In genomic region chr14:20781805-20782204, GRCh38 we compare ENCODE assay signal across 9 cellular contexts. TPM values are rescaled to one million over a fixed set of nuclear protein-coding genes. Genes with fewer than 3 reads are reported as not detected.
DNase-seq lines count a peak whose midpoint lies in the region; ATAC-seq and TF ChIP-seq lines count a peak whose summit lies in the region.
"Had no signal": no experiment of that assay in that cellular context is flagged by ENCODE, and none has a peak within 500 bp of the region (broad histone marks: within the 10 kb centered on the region; RNA-seq: fewer than 3 reads in every experiment).

No MANE protein-coding gene starts in this region.

- no peaks in the 10 kb centered on the region for H3K36me3 ChIP-seq in iPS-20b (ENCODE audit: insufficient read depth, low read depth, low read length)
- H3K36me3 ChIP-seq in thyroid gland, result no peaks in the 10 kb centered on the region

- peaks cover 20% of the 10 kb centered on the region for H3K4me1 Mint-ChIP-seq in activated CD8-positive, alpha-beta T cell treated with anti-CD3 and anti-CD28 coated beads for 36 hours (ENCODE audit: low read depth)

- CTCF ChIA-PET in activated CD8-positive, alpha-beta T cell treated with anti-CD3 and anti-CD28 coated beads for 36 hours (lab: Charles Lee), result interaction anchor here (0.7 to 1.9 kb wide), 5 partner anchors 25 to 322 kb away, joined by 3 to 8 read pairs (median 3); no protein-coding TSS in a partner anchor

- POLR2A ChIA-PET in activated CD8-positive, alpha-beta T cell treated with anti-CD3 and anti-CD28 coated beads for 36 hours (lab: Charles Lee), result no interaction called here

- peak; percentile 5 for DNase-seq in activated CD8-positive, alpha-beta T cell treated with anti-CD3 and anti-CD28 coated beads for 36 hours
- peak; percentile 29 for DNase-seq in stimulated activated CD8-positive, alpha-beta memory T cell treated with anti-CD3 and anti-CD28 coated beads, Interleukin-4, amount 100 ng/mL, for 48 hours
- DNase-seq in AG08396 (ENCODE audit: low spot score) (no peak), sciatic nerve (ENCODE audit: low spot score) (no peak), thyroid gland (no peak), NCI-H1436 (lab: John Stamatoyannopoulos, UW) (no peak)

- H3K27me3 ChIP-seq in iPS-20b (ENCODE audit: insufficient read depth, low read length), result no peaks in the 10 kb centered on the region
- H3K27me3 ChIP-seq in thyroid gland, result no peaks in the 10 kb centered on the region

- peaks cover 24% of the 10 kb centered on the region for H3K4me1 ChIP-seq in iPS-20b (ENCODE audit: insufficient read depth, low read length)
- no peaks in the 10 kb centered on the region for H3K4me1 ChIP-seq in thyroid gland

- H3K4me3 Mint-ChIP-seq in activated CD8-positive, alpha-beta T cell treated with anti-CD3 and anti-CD28 coated beads for 36 hours, result peak overlapping the region; percentile 49

- no peak for TF ChIP-seq POLR2A in thyroid gland (IDR thresholded peaks at IDR 0.05)

- peaks cover 2% of the 10 kb centered on the region for H3K27me3 Mint-ChIP-seq in activated CD8-positive, alpha-beta T cell treated with anti-CD3 and anti-CD28 coated beads for 36 hours

- no peak overlapping the region for H3K27ac ChIP-seq in iPS-20b (ENCODE audit: low read length)
- no peak overlapping the region for H3K27ac ChIP-seq in thyroid gland

- ATAC-seq in GM19324 (IDR thresholded peaks at IDR 0.05; ENCODE audit: low FRiP score, unreplicated experiment), result peak; percentile 23
- ATAC-seq in activated CD8-positive, alpha-beta T cell treated with anti-CD3 and anti-CD28 coated beads for 36 hours, result no peak
- no peak for ATAC-seq in sciatic nerve

- H3K9me3 Mint-ChIP-seq in activated CD8-positive, alpha-beta T cell treated with anti-CD3 and anti-CD28 coated beads for 36 hours, result no peaks in the 10 kb centered on the region

- WGBS in thyroid gland, 2 donors, result 33 to 45% methylated on average over 4 of the region's 4 CpGs

- no peaks in the 10 kb centered on the region for H3K9me3 ChIP-seq in iPS-20b (ENCODE audit: insufficient read depth, low read depth, low read length)
- no peaks in the 10 kb centered on the region for H3K9me3 ChIP-seq in thyroid gland

- intact Hi-C loops in activated CD8-positive, alpha-beta T cell treated with anti-CD3 and anti-CD28 coated beads for 36 hours (cut with micrococcal nuclease), result no loop called here
- intact Hi-C loops in sciatic nerve (cut with DNase I), result no loop called here
- intact Hi-C loops in thyroid gland (cut with DNase I), result no loop called here

- no peaks in the 10 kb centered on the region for H3K36me3 Mint-ChIP-seq in activated CD8-positive, alpha-beta T cell treated with anti-CD3 and anti-CD28 coated beads for 36 hours (ENCODE audit: low read depth)

- H3K4me3 ChIP-seq in iPS-20b (ENCODE audit: low read length), result peak overlapping the region; percentile 25; the same call in 1 of the 2 replicates
- H3K4me3 ChIP-seq in thyroid gland (replicated peaks in 1 of 3), result no peak overlapping the region

- no peak for TF ChIP-seq CTCF in activated CD8-positive, alpha-beta T cell treated with anti-CD3 and anti-CD28 coated beads for 36 hours (IDR thresholded peaks at IDR 0.05)
- TF ChIP-seq CTCF in thyroid gland (IDR thresholded peaks at IDR 0.05), result no peak

- no peak overlapping the region for H3K9ac ChIP-seq in iPS-20b (ENCODE audit: low read depth, low read length)

- peak overlapping the region; percentile 39 for H3K27ac Mint-ChIP-seq in activated CD8-positive, alpha-beta T cell treated with anti-CD3 and anti-CD28 coated beads for 36 hours

RNA-seq across cellular contexts. Expression of gene RNASE6, which starts 0.7 kb away (rescaled TPM):
- total RNA-seq in activated CD8-positive, alpha-beta T cell treated with anti-CD3 and anti-CD28 coated beads for 36 hours, result under 1 TPM in 1 of 2 experiments, not detected in 1; 0.25 TPM
- 15.0 TPM for total RNA-seq in sciatic nerve
- 10 to 100 TPM in 1 of 4 donors, 1 to 10 TPM in 3; 1.8 to 13.2 (median 6.2) TPM for total RNA-seq in thyroid gland

RNA-seq across cellular contexts. Expression of gene EDDM3B, which starts 13.6 kb away (rescaled TPM):
- not detected for total RNA-seq in activated CD8-positive, alpha-beta T cell treated with anti-CD3 and anti-CD28 coated beads for 36 hours
- total RNA-seq in sciatic nerve, result not detected
- total RNA-seq in thyroid gland, result not detected
- total RNA-seq: T-helper 2 cell treated with Interferon-gamma antibody and Interleukin-4, amounts not matched to agents 100 ng/mL and 5 ng/mL, for 36 hours had no signal

RNA-seq across cellular contexts. Expression of gene RNASE1, which starts 20.8 kb away (rescaled TPM):
- not detected for total RNA-seq in activated CD8-positive, alpha-beta T cell treated with anti-CD3 and anti-CD28 coated beads for 36 hours
- 357 TPM for total RNA-seq in sciatic nerve
- 100 to 1,000 TPM in 2 of 4 donors, 10 to 100 TPM in 2; 69.0 to 208 (median 133) TPM for total RNA-seq in thyroid gland
- total RNA-seq: T-helper 2 cell treated with Interferon-gamma antibody and Interleukin-4, amounts not matched to agents 100 ng/mL and 5 ng/mL, for 36 hours had no signal

RNA-seq across cellular contexts. Expression of gene EDDM3A, which starts 36.1 kb away (rescaled TPM):
- not detected for total RNA-seq in activated CD8-positive, alpha-beta T cell treated with anti-CD3 and anti-CD28 coated beads for 36 hours
- total RNA-seq in sciatic nerve (not detected), thyroid gland (not detected)
- total RNA-seq: T-helper 2 cell treated with Interferon-gamma antibody and Interleukin-4, amounts not matched to agents 100 ng/mL and 5 ng/mL, for 36 hours had no signal

Comparison
In these comparisons a context has a peak if more than half of its experiments do, and no peak if none do; other contexts are left out.
1. DNase-seq: peak in activated CD8-positive, alpha-beta T cell treated with anti-CD3 and anti-CD28 coated beads for 36 hours (single experiment) and stimulated activated CD8-positive, alpha-beta memory T cell treated with anti-CD3 and anti-CD28 coated beads, Interleukin-4, amount 100 ng/mL, for 48 hours (single experiment); none in AG08396 (single experiment), sciatic nerve (single experiment), thyroid gland (0 of 2) and NCI-H1436 (single experiment).
2. RNA of gene RNASE1, which starts 20.8 kb away (total RNA-seq): 357 TPM in sciatic nerve (single experiment) and 69.0 to 208 TPM in thyroid gland; not detected in activated CD8-positive, alpha-beta T cell treated with anti-CD3 and anti-CD28 coated beads for 36 hours; every median in the first group is over 10 times any median in the second.